ENCODE assay signal across 14 cellular contexts in the genomic region with DNA sequence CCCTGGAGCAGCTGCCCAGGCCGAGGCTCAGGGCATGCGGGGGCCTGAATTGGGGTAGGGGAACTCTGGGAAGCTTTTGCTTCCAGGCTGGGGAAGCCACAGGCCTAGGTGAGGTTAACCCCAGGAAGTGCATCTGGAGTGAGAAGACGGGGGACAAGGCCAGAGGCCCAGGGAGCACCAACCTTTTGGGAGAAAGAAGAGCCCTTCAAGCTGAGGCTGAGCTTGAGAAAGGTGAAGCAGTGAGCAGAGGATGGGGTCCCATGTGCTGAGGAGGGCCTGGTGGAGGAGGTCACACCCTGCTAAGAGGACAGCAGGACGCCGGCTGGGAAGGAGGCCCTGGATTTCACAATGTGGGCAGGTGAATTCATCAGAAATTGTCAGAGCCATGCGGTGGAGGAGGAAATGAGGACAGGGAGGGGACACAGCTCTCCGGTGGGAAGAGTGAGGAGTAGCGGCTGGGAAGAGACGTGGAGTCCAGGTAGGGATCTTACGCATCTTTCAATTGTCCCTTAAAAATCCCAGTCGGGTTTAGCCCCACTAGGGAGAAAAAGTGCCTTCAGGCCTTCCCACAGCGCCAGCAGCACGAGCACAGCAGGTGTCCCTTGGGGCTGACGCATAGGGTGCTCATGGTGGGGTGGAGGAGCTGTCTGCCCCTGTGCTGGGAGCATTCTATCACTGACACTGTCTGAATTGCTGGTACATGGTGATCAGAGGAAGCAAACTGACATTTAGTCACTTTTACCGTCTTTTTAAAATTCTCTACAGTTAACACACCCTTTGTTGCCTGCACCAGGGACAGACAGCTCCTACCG. TPM values are rescaled to one million over a fixed set of nuclear protein-coding genes. Genes with fewer than 3 reads are reported as not detected.
DNase-seq lines count a peak whose midpoint lies in the region; TF ChIP-seq lines count a peak whose summit lies in the region.
"Had no signal": no experiment of that assay in that cellular context is flagged by ENCODE, and none has a peak within 500 bp of the region (broad histone marks: within the 10 kb centered on the region; RNA-seq: fewer than 3 reads in every experiment).

No MANE protein-coding gene starts in this region.

- POLR2A ChIA-PET in HEK293 (lab: Yijun Ruan, JAX), result no interaction called here

- H3K4me1 Mint-ChIP-seq in chondrocyte (ENCODE audit: low read depth) (no peaks in the 10 kb centered on the region), mesothelial cell of epicardium (no peaks in the 10 kb centered on the region)
- peaks cover 2% of the 10 kb centered on the region for H3K4me1 Mint-ChIP-seq in activated CD4-positive, alpha-beta T cell treated with anti-CD3 and anti-CD28 coated beads, Interleukin-2, amount 10 ng/mL, durations not matched to agents 24 days and 14 days
- H3K4me1 Mint-ChIP-seq: immature natural killer cell, T-cell had no signal

- no peaks in the 10 kb centered on the region for H3K9me3 ChIP-seq in BLaER1 treated with 17β-estradiol and CSF1 and Interleukin-3, amounts not matched to agents 10 nM and 100 nM (replicated peaks in 1 of 11)
- no peaks in the 10 kb centered on the region for H3K9me3 ChIP-seq in HEK293 (ENCODE audit: control insufficient read depth, insufficient read depth, low read depth, low read length)
- H3K9me3 ChIP-seq in neuronal stem cell (replicated peaks in 1 of 2; ENCODE audit: control insufficient read depth in 2 of 2, insufficient read depth in 1 of 2, low read depth in 1 of 2, low read length in 2 of 2), result no peaks in the 10 kb centered on the region
- H3K9me3 ChIP-seq: mucosa of descending colon, pancreas had no signal

- H2AFZ ChIP-seq in neuronal stem cell (ENCODE audit: low read length), result peak overlapping the region; percentile 1

- no peak overlapping the region for H3K4ac ChIP-seq in neuronal stem cell (ENCODE audit: low read length)

- peak overlapping the region; percentile 4 to 95 (median 85); a peak in 20 of 22 replicates for H3K4me2 ChIP-seq in BLaER1 treated with 17β-estradiol and CSF1 and Interleukin-3, amounts not matched to agents 10 nM and 100 nM
- no peak overlapping the region for H3K4me2 ChIP-seq in neuronal stem cell (ENCODE audit: insufficient read depth, low read length, poor library complexity, severe bottlenecking)

- TF ChIP-seq CTCF in HEK293 (tag by site-specific recombination; IDR thresholded peaks at IDR 0.05) (no peak), chondrocyte (IDR thresholded peaks at IDR 0.05) (no peak), mesothelial cell of epicardium (IDR thresholded peaks at IDR 0.05; ENCODE audit: unreplicated experiment) (no peak)

- H3K18ac ChIP-seq in neuronal stem cell (ENCODE audit: low read length), result peak overlapping the region; percentile 42

- peak overlapping the region in 8 of 11 experiments; percentile 11 to 71 (median 48); a peak in 12 of 22 replicates for H3K9ac ChIP-seq in BLaER1 treated with 17β-estradiol and CSF1 and Interleukin-3, amounts not matched to agents 10 nM and 100 nM
- H3K9ac ChIP-seq in neuronal stem cell (ENCODE audit: low read depth, low read length, poor library complexity), result no peak overlapping the region

- peak; percentile 50 for DNase-seq in chondrocyte (ENCODE audit: low spot score)
- DNase-seq in neuronal stem cell (ENCODE audit: low spot score), result no peak
- DNase-seq in DMS153 (lab: John Stamatoyannopoulos, UW), result no peak
- DNase-seq in mesothelial cell of epicardium (ENCODE audit: low spot score in 2 of 2, unreplicated experiment in 2 of 2), result no peak
- DNase-seq in activated CD4-positive, alpha-beta T cell treated with anti-CD3 and anti-CD28 coated beads, Interleukin-2, amount 10 ng/mL, durations not matched to agents 24 days and 14 days, result no peak
- DNase-seq: CD4-positive, alpha-beta memory T cell; immature natural killer cell; IMR-90; mucosa of descending colon; RPMI8226 had no signal

- peak overlapping the region in 7 of 11 experiments; percentile 26 to 79 (median 66); a peak in 12 of 22 replicates for H3K27ac ChIP-seq in BLaER1 treated with 17β-estradiol and CSF1 and Interleukin-3, amounts not matched to agents 10 nM and 100 nM
- H3K27ac ChIP-seq in HEK293 (ENCODE audit: extremely low read depth, low read depth, low read length) (no peak overlapping the region), neuronal stem cell (replicated peaks; ENCODE audit: low read length) (no peak overlapping the region)
- H3K27ac ChIP-seq: pancreas had no signal

- H3K23ac ChIP-seq in neuronal stem cell (ENCODE audit: low read depth, low read length, poor library complexity), result peak overlapping the region; percentile 43

- WGBS in neuronal stem cell (ENCODE audit: extremely low coverage in 2 of 2, insufficient read length in 2 of 2, insufficient replicate concordance in 1 of 2), 2 donors, result no CpG with 5 or more reads among the region's 16 CpGs

- no peaks in the 10 kb centered on the region for H3K36me3 ChIP-seq in BLaER1 treated with 17β-estradiol and CSF1 and Interleukin-3, amounts not matched to agents 10 nM and 100 nM
- H3K36me3 ChIP-seq in HEK293 (ENCODE audit: control insufficient read depth in 2 of 2, insufficient read depth in 1 of 2, low read length in 2 of 2), result no peaks in the 10 kb centered on the region; a peak in 1 of 3 replicates
- no peaks in the 10 kb centered on the region for H3K36me3 ChIP-seq in neuronal stem cell (replicated peaks in 1 of 2; ENCODE audit: control insufficient read depth in 2 of 2, insufficient read depth in 2 of 2, low read length in 2 of 2)
- H3K36me3 ChIP-seq: pancreas had no signal

- H3K27me3 ChIP-seq in BLaER1 treated with 17β-estradiol and CSF1 and Interleukin-3, amounts not matched to agents 10 nM and 100 nM, result peaks cover 0 to 11% (median 0%) of the 10 kb centered on the region in 11 experiments; a peak in 1 of 22 replicates
- H3K27me3 ChIP-seq in neuronal stem cell (ENCODE audit: control insufficient read depth in 3 of 3, insufficient read depth in 3 of 3, low read depth in 1 of 3, low read length in 3 of 3), result no peaks in the 10 kb centered on the region
- H3K27me3 ChIP-seq: pancreas had no signal

- no peak overlapping the region for H2BK5ac ChIP-seq in neuronal stem cell (ENCODE audit: low read length)

- H2BK12ac ChIP-seq in neuronal stem cell (ENCODE audit: low read length), result no peak overlapping the region

- no peak overlapping the region for H3K27ac Mint-ChIP-seq in chondrocyte (ENCODE audit: unreplicated experiment)
- no peak overlapping the region for H3K27ac Mint-ChIP-seq in mesothelial cell of epicardium
- no peak overlapping the region for H3K27ac Mint-ChIP-seq in activated CD4-positive, alpha-beta T cell treated with anti-CD3 and anti-CD28 coated beads, Interleukin-2, amount 10 ng/mL, durations not matched to agents 24 days and 14 days
- H3K27ac Mint-ChIP-seq: CD4-positive, alpha-beta memory T cell; immature natural killer cell; T-cell had no signal

- H3K27me3 Mint-ChIP-seq in chondrocyte (ENCODE audit: low read depth) (peaks cover 2% of the 10 kb centered on the region), mesothelial cell of epicardium (ENCODE audit: low read depth) (peaks cover 19% of the 10 kb centered on the region)
- peaks cover 15% of the 10 kb centered on the region for H3K27me3 Mint-ChIP-seq in activated CD4-positive, alpha-beta T cell treated with anti-CD3 and anti-CD28 coated beads, Interleukin-2, amount 10 ng/mL, durations not matched to agents 24 days and 14 days

- H2AK5ac ChIP-seq in neuronal stem cell (ENCODE audit: low read depth, low read length), result peak overlapping the region; percentile 36

- CTCF ChIA-PET in HEK293 (lab: Yijun Ruan, JAX), result interaction anchor here (0.5 to 1.6 kb wide), 6 partner anchors 12 to 522 kb away, joined by 3 to 8 read pairs (median 4); no protein-coding TSS in a partner anchor

- H3K4me3 ChIP-seq in BLaER1 treated with 17β-estradiol and CSF1 and Interleukin-3, amounts not matched to agents 10 nM and 100 nM, result peak overlapping the region in 5 of 10 experiments; percentile 23 to 46 (median 29); a peak in 4 of 20 replicates
- H3K4me3 ChIP-seq in HEK293 (ENCODE audit: low read depth, low read length) (no peak overlapping the region), neuronal stem cell (ENCODE audit: low read length in 2 of 2) (no peak overlapping the region)
- H3K4me3 ChIP-seq: mucosa of descending colon, pancreas had no signal

- H3K79me1 ChIP-seq in neuronal stem cell (ENCODE audit: low read depth, low read length), result no peaks in the 10 kb centered on the region

- H2BK15ac ChIP-seq in neuronal stem cell (ENCODE audit: low read length), result no peak overlapping the region

- no peak overlapping the region for H2BK120ac ChIP-seq in neuronal stem cell (ENCODE audit: low read depth, low read length)

- H3K4me1 ChIP-seq in BLaER1 treated with 17β-estradiol and CSF1 and Interleukin-3, amounts not matched to agents 10 nM and 100 nM, result peaks cover 11 to 62% (median 58%) of the 10 kb centered on the region in 10 experiments; a peak in 18 of 20 replicates
- no peaks in the 10 kb centered on the region for H3K4me1 ChIP-seq in HEK293 (ENCODE audit: control insufficient read depth, insufficient read depth, low read length)
- peaks cover 4 to 9% of the 10 kb centered on the region in 2 donors for H3K4me1 ChIP-seq in neuronal stem cell (ENCODE audit: control insufficient read depth in 2 of 2, insufficient read depth in 1 of 2, low read depth in 1 of 2, low read length in 2 of 2)
- H3K4me1 ChIP-seq: pancreas had no signal

- peak overlapping the region; percentile 95 for H4K8ac ChIP-seq in neuronal stem cell (ENCODE audit: low read depth, low read length)

- peaks cover 0 to 14% (median 0%) of the 10 kb centered on the region in 11 experiments; a peak in 2 of 22 replicates for H4K20me1 ChIP-seq in BLaER1 treated with 17β-estradiol and CSF1 and Interleukin-3, amounts not matched to agents 10 nM and 100 nM

- intact Hi-C loops in activated CD4-positive, alpha-beta T cell treated with anti-CD3 and anti-CD28 coated beads, Interleukin-2, amount 10 ng/mL, durations not matched to agents 24 days and 14 days (cut with micrococcal nuclease), result no loop called here

- H4K91ac ChIP-seq in neuronal stem cell (ENCODE audit: low read depth, low read length, poor library complexity), result peak overlapping the region; percentile 85

- no peak overlapping the region for H3K4me3 Mint-ChIP-seq in chondrocyte (ENCODE audit: unreplicated experiment)
- no peak overlapping the region for H3K4me3 Mint-ChIP-seq in mesothelial cell of epicardium
- no peak overlapping the region for H3K4me3 Mint-ChIP-seq in activated CD4-positive, alpha-beta T cell treated with anti-CD3 and anti-CD28 coated beads, Interleukin-2, amount 10 ng/mL, durations not matched to agents 24 days and 14 days
- H3K4me3 Mint-ChIP-seq: CD4-positive, alpha-beta memory T cell; immature natural killer cell; T-cell had no signal

- no peaks in the 10 kb centered on the region for H3K36me3 Mint-ChIP-seq in chondrocyte (ENCODE audit: low read depth)
- no peaks in the 10 kb centered on the region for H3K36me3 Mint-ChIP-seq in mesothelial cell of epicardium
- no peaks in the 10 kb centered on the region for H3K36me3 Mint-ChIP-seq in activated CD4-positive, alpha-beta T cell treated with anti-CD3 and anti-CD28 coated beads, Interleukin-2, amount 10 ng/mL, durations not matched to agents 24 days and 14 days (ENCODE audit: low read depth)
- H3K36me3 Mint-ChIP-seq: CD4-positive, alpha-beta memory T cell; immature natural killer cell; T-cell had no signal

- no peaks in the 10 kb centered on the region for H3K9me3 Mint-ChIP-seq in chondrocyte (ENCODE audit: low read depth)
- H3K9me3 Mint-ChIP-seq in mesothelial cell of epicardium, result no peaks in the 10 kb centered on the region
- no peaks in the 10 kb centered on the region for H3K9me3 Mint-ChIP-seq in activated CD4-positive, alpha-beta T cell treated with anti-CD3 and anti-CD28 coated beads, Interleukin-2, amount 10 ng/mL, durations not matched to agents 24 days and 14 days
- H3K9me3 Mint-ChIP-seq: CD4-positive, alpha-beta memory T cell; immature natural killer cell; T-cell had no signal

- H3K14ac ChIP-seq in neuronal stem cell (ENCODE audit: low read length), result no peak overlapping the region

RNA-seq across cellular contexts. Expression of a gene that starts 50.9 kb away (rescaled TPM):
- total RNA-seq in chondrocyte (0.05 TPM in 2 of 3 replicates, not detected in the other), mesothelial cell of epicardium (0.63 to 0.71 TPM (median 0.69 TPM) in 3 replicates)
- polyA plus RNA-seq in neuronal stem cell (2013, experiment 1 of 2), result 1.5 TPM
- polyA plus RNA-seq in neuronal stem cell (2013, experiment 2 of 2), result 1.6 TPM
- total RNA-seq in activated CD4-positive, alpha-beta T cell treated with anti-CD3 and anti-CD28 coated beads, Interleukin-2, amount 10 ng/mL, durations not matched to agents 24 days and 14 days, result not detected in 2 replicates
- total RNA-seq: CD4-positive, alpha-beta memory T cell; IMR-90; T-cell had no signal
- polyA plus RNA-seq: CD4-positive, alpha-beta memory T cell; immature natural killer cell; IMR-90 had no signal

Comparison
In these comparisons a context has a peak if more than half of its experiments do, and no peak if none do; other contexts are left out.
1. H3K27ac ChIP-seq: peak in BLaER1 treated with 17β-estradiol and CSF1 and Interleukin-3, amounts not matched to agents 10 nM and 100 nM (7 of 11); none in HEK293 (single experiment) and neuronal stem cell (single experiment).